ENCODE assay signal across 19 cellular contexts in genomic region chr7:128124786-128125185, GRCh38.
"Had no signal": no experiment of that assay in that cellular context is flagged by ENCODE, and none has a peak within 500 bp of the region (broad histone marks: within the 10 kb centered on the region; RNA-seq: fewer than 3 reads in every experiment).

No MANE protein-coding gene starts in this region.

- H3K9me3 ChIP-seq: breast epithelium, heart right ventricle, left lung, stomach, suprapubic skin, tibial nerve had no signal

- H3K36me3 ChIP-seq: breast epithelium, heart right ventricle, left lung, stomach, suprapubic skin, tibial nerve had no signal

- H3K27me3 Mint-ChIP-seq: activated CD8-positive, alpha-beta T cell treated with anti-CD3 and anti-CD28 coated beads for 36 hours; activated naive CD8-positive, alpha-beta T cell; naive thymus-derived CD8-positive, alpha-beta T cell; stimulated activated memory B cell treated with anti-CD40 and anti-IgM and Interleukin-4, amounts not matched to agents 10 μg/mL and 1 μg/mL and 100 μg/mL, for 72 hours had no signal

- ATAC-seq: activated CD8-positive, alpha-beta T cell treated with anti-CD3 and anti-CD28 coated beads for 36 hours; heart right ventricle; left lung; naive thymus-derived CD8-positive, alpha-beta T cell; sciatic nerve; stimulated activated memory B cell treated with anti-CD40 and anti-IgM and Interleukin-4, amounts not matched to agents 10 μg/mL and 1 μg/mL and 100 μg/mL, for 72 hours had no signal

- H3K4me3 Mint-ChIP-seq: activated CD4-positive, alpha-beta T cell treated with anti-CD3 and anti-CD28 coated beads, Interleukin-2, amount 10 ng/mL, durations not matched to agents 24 days and 14 days; activated CD8-positive, alpha-beta T cell treated with anti-CD3 and anti-CD28 coated beads for 36 hours; activated naive CD8-positive, alpha-beta T cell; naive thymus-derived CD8-positive, alpha-beta T cell; stimulated activated memory B cell treated with anti-CD40 and anti-IgM and Interleukin-4, amounts not matched to agents 10 μg/mL and 1 μg/mL and 100 μg/mL, for 72 hours had no signal

- H3K27ac Mint-ChIP-seq: activated CD4-positive, alpha-beta T cell treated with anti-CD3 and anti-CD28 coated beads, Interleukin-2, amount 10 ng/mL, durations not matched to agents 24 days and 14 days; activated CD8-positive, alpha-beta T cell treated with anti-CD3 and anti-CD28 coated beads for 36 hours; activated naive CD8-positive, alpha-beta T cell; naive thymus-derived CD8-positive, alpha-beta T cell; stimulated activated memory B cell treated with anti-CD40 and anti-IgM and Interleukin-4, amounts not matched to agents 10 μg/mL and 1 μg/mL and 100 μg/mL, for 72 hours had no signal

- H3K27ac ChIP-seq: breast epithelium, coronary artery, heart right ventricle, left lung, stomach, suprapubic skin, tibial nerve had no signal

- H3K27me3 ChIP-seq: breast epithelium, tibial nerve had no signal

- DNase-seq: activated CD4-positive, alpha-beta T cell treated with anti-CD3 and anti-CD28 coated beads, Interleukin-2, amount 10 ng/mL, durations not matched to agents 24 days and 14 days; activated CD8-positive, alpha-beta T cell treated with anti-CD3 and anti-CD28 coated beads for 36 hours; activated T-cell treated with anti-CD3 and anti-CD28 coated beads, Interleukin-2, amount 50 U/mL, for 1 hour; cerebellar nuclear complex; foreskin fibroblast; heart right ventricle; left lung; naive thymus-derived CD8-positive, alpha-beta T cell; small intestine; stimulated activated CD4-positive, alpha-beta T cell treated with anti-CD3 and anti-CD28 coated beads, Interleukin-2, amount 100 ng/mL, for 24 hours; stomach had no signal

- H3K9me3 Mint-ChIP-seq: activated CD4-positive, alpha-beta T cell treated with anti-CD3 and anti-CD28 coated beads, Interleukin-2, amount 10 ng/mL, durations not matched to agents 24 days and 14 days; activated CD8-positive, alpha-beta T cell treated with anti-CD3 and anti-CD28 coated beads for 36 hours; naive thymus-derived CD8-positive, alpha-beta T cell; stimulated activated memory B cell treated with anti-CD40 and anti-IgM and Interleukin-4, amounts not matched to agents 10 μg/mL and 1 μg/mL and 100 μg/mL, for 72 hours had no signal

- H3K36me3 Mint-ChIP-seq: activated naive CD8-positive, alpha-beta T cell; naive thymus-derived CD8-positive, alpha-beta T cell; stimulated activated memory B cell treated with anti-CD40 and anti-IgM and Interleukin-4, amounts not matched to agents 10 μg/mL and 1 μg/mL and 100 μg/mL, for 72 hours had no signal

- H3K4me3 ChIP-seq: breast epithelium, coronary artery, heart right ventricle, left lung, lung, stomach, suprapubic skin, tibial nerve had no signal

- H3K4me1 ChIP-seq: breast epithelium, stomach, tibial nerve had no signal
